8 cellular contexts compared by ENCODE assay signal in the genomic region with DNA sequence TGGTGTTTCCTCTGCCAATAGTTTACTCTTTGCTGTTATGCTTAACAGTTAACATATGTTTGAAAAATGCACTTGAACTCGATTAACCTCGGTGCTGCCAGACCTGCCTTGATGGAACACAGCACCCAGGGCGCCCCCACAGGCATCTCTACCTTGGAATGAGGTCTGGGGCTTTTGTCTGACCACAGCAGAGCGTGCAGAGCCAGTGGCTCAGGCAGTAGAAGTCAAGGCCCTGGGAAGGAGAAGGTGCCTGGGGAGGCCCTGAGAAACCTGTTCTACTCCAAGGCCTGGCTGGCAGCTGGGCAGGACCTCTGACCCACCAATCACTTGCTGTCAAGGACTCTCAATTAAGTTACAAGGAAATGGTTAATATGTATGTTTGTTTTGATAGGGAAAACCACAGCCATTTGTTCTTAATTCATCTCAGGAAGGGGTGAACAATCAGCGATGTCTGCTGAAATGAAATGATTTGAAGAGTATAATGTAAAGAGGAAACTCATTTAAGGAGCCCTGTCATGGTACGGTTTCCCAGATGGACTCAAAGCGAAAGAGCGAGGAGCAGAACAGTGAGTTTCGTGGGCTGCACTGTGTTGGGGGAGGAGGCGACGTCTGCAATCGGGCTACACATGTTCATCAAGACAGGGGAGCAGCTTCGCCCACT. TPM values are rescaled to one million over a fixed set of nuclear protein-coding genes. Genes with fewer than 3 reads are reported as not detected.
DNase-seq lines count a peak whose midpoint lies in the region; ATAC-seq and TF ChIP-seq lines count a peak whose summit lies in the region.

No MANE protein-coding gene starts in this region.

- H3K4me3 Mint-ChIP-seq in activated CD4-positive, alpha-beta memory T cell treated with anti-CD3 and anti-CD28 coated beads for 36 hours, result no peak overlapping the region

- in situ Hi-C loops in brain microvascular endothelial cell (cut with HindIII; ENCODE audit: low pct_ligation_motif_present, low sequenced_read_pairs), result no loop called here

- peak overlapping the region in 3 of 8 donors; percentile 28 to 62 (median 60) for H3K27ac ChIP-seq in spleen
- H3K27ac ChIP-seq in breast epithelium, result peak overlapping the region in 1 of 2 donors; percentile 62
- H3K27ac ChIP-seq in brain microvascular endothelial cell, result no peak overlapping the region

- peak; percentile 43 for DNase-seq in GM19238 (ENCODE audit: insufficient read length, low spot score)
- peak; percentile 74 for DNase-seq in activated CD4-positive, alpha-beta memory T cell treated with anti-CD3 and anti-CD28 coated beads for 36 hours
- DNase-seq in spleen, result peak; percentile 65
- DNase-seq in breast epithelium (ENCODE audit: low spot score in 2 of 2), result no peak
- DNase-seq in HuH-7.5 (ENCODE audit: low spot score), result no peak
- no peak for DNase-seq in brain microvascular endothelial cell
- no peak for DNase-seq in SKM-1 treated with dmso at 0.1 percent for 144 hours (lab: John Stamatoyannopoulos, UW; ENCODE audit: unreplicated experiment)

- H3K4me1 ChIP-seq in spleen (peaks cover 0 to 83% (median 34%) of the 10 kb centered on the region in 6 donors), breast epithelium (no peaks in the 10 kb centered on the region)

- POLR2A ChIA-PET in activated CD4-positive, alpha-beta memory T cell treated with anti-CD3 and anti-CD28 coated beads for 36 hours (lab: Charles Lee), result interaction anchor here (0.5 kb wide), 1 partner anchor 302 kb away, joined by 6 read pairs; no protein-coding TSS in a partner anchor

- TF ChIP-seq CTCF in spleen (IDR thresholded peaks at IDR 0.05 in 8 of 11, conservative IDR thresholded peaks at IDR 0.05 in 3 of 11), result no peak
- TF ChIP-seq CTCF in breast epithelium (IDR thresholded peaks at IDR 0.05), result no peak
- TF ChIP-seq CTCF in brain microvascular endothelial cell (IDR thresholded peaks at IDR 0.05; ENCODE audit: low read depth, low read length, missing control alignments), result no peak

- WGBS in spleen, 5 donors, result 33 to 49% (median 38%) methylated on average over 13 of the region's 13 CpGs

- peaks cover 4 to 98% (median 43%) of the 10 kb centered on the region in 6 donors for H3K36me3 ChIP-seq in spleen
- H3K36me3 ChIP-seq in breast epithelium, result no peaks in the 10 kb centered on the region
- H3K36me3 ChIP-seq in brain microvascular endothelial cell (replicated peaks), result peaks cover 42% of the 10 kb centered on the region

- H3K27me3 ChIP-seq in spleen (replicated peaks in 1 of 7) (no peaks in the 10 kb centered on the region), breast epithelium (no peaks in the 10 kb centered on the region), brain microvascular endothelial cell (replicated peaks) (no peaks in the 10 kb centered on the region)

- peaks cover 61% of the 10 kb centered on the region for H3K36me3 Mint-ChIP-seq in activated CD4-positive, alpha-beta memory T cell treated with anti-CD3 and anti-CD28 coated beads for 36 hours

- H3K4me3 ChIP-seq in spleen (no peak overlapping the region), breast epithelium (no peak overlapping the region), brain microvascular endothelial cell (ENCODE audit: low read depth, low read length) (no peak overlapping the region)

- intact Hi-C loops in activated CD4-positive, alpha-beta memory T cell treated with anti-CD3 and anti-CD28 coated beads for 36 hours (cut with micrococcal nuclease), result loop anchor here (1.0 kb wide), 3 partner anchors 15 to 457 kb away; partner anchors contain the start of gene MACROH2A1
- intact Hi-C loops in spleen (cut with DNase I; ENCODE audit: low total_unique reads), result no loop called here
- intact Hi-C loops in breast epithelium (cut with DNase I; ENCODE audit: low total_unique reads), result no loop called here

- H3K27ac Mint-ChIP-seq in activated CD4-positive, alpha-beta memory T cell treated with anti-CD3 and anti-CD28 coated beads for 36 hours, result peak overlapping the region; percentile 71

- no peaks in the 10 kb centered on the region for H3K9me3 Mint-ChIP-seq in activated CD4-positive, alpha-beta memory T cell treated with anti-CD3 and anti-CD28 coated beads for 36 hours

- ATAC-seq in HG02938 (IDR thresholded peaks at IDR 0.05; ENCODE audit: unreplicated experiment), result peak; percentile 70

- H3K9me3 ChIP-seq in spleen (no peaks in the 10 kb centered on the region), breast epithelium (no peaks in the 10 kb centered on the region)

- CTCF ChIA-PET in activated CD4-positive, alpha-beta memory T cell treated with anti-CD3 and anti-CD28 coated beads for 36 hours (lab: Charles Lee), result no interaction called here

- peaks cover 68% of the 10 kb centered on the region for H3K4me1 Mint-ChIP-seq in activated CD4-positive, alpha-beta memory T cell treated with anti-CD3 and anti-CD28 coated beads for 36 hours (ENCODE audit: low read depth)

- H3K27me3 Mint-ChIP-seq in activated CD4-positive, alpha-beta memory T cell treated with anti-CD3 and anti-CD28 coated beads for 36 hours, result no peaks in the 10 kb centered on the region

- TF ChIP-seq POLR2A in spleen (IDR thresholded peaks at IDR 0.05) (no peak), breast epithelium (IDR thresholded peaks at IDR 0.05) (no peak)

RNA-seq across cellular contexts. Expression of gene MACROH2A1, which starts 21.9 kb away (rescaled TPM):
- 100 to 1,000 TPM; 159 to 161 TPM for total RNA-seq in activated CD4-positive, alpha-beta memory T cell treated with anti-CD3 and anti-CD28 coated beads for 36 hours
- total RNA-seq in spleen (100 to 1,000 TPM; 139 to 288 (median 210) TPM), breast epithelium (100 to 1,000 TPM; 255 to 293 (median 272) TPM)
- 100 to 1,000 TPM in 2 of 3 donors, 10 to 100 TPM in 1; 88.1 to 139 (median 113) TPM for polyA plus RNA-seq in spleen

Comparison
In these comparisons a context has a peak if more than half of its experiments do, and no peak if none do; other contexts are left out.
1. DNase-seq: peak in GM19238 (single experiment), activated CD4-positive, alpha-beta memory T cell treated with anti-CD3 and anti-CD28 coated beads for 36 hours (single experiment) and spleen (single experiment); none in breast epithelium (0 of 2), HuH-7.5 (single experiment), brain microvascular endothelial cell (single experiment) and SKM-1 treated with dmso at 0.1 percent for 144 hours (single experiment).